Comparison of ENCODE assay signal across 31 cellular contexts in genomic region chr11:113322158-113322557, GRCh38.
"Had no signal": no experiment of that assay in that cellular context is flagged by ENCODE, and none has a peak within 500 bp of the region (broad histone marks: within the 10 kb centered on the region; RNA-seq: fewer than 3 reads in every experiment).

No MANE protein-coding gene starts in this region.

- H3K27me3 Mint-ChIP-seq: dendritic cell treated with granulocyte-macrophage colony-stimulating factor and Interleukin-4, amounts not matched to agents 40 ng/mL and 50 ng/mL, for 4 days; naive B cell; natural killer cell treated with Interleukin-12 subunit alpha and Interleukin-12 subunit beta and Interleukin-15 and Interleukin-18, amount 100 ng/mL, for 72 hours; stimulated activated memory B cell treated with anti-CD40 and anti-IgM and Interleukin-4, amounts not matched to agents 10 μg/mL and 1 μg/mL and 100 μg/mL, for 72 hours; type B pancreatic cell had no signal

- H3K36me3 ChIP-seq: colonic mucosa, ovary had no signal

- H3K4me3 ChIP-seq: colonic mucosa, esophagus muscularis mucosa, gastroesophageal sphincter, heart left ventricle, hepatocyte, lung, mucosa of descending colon, ovary, psoas muscle, skin epidermis, spleen, testis, tibial artery had no signal

- FAIRE-seq: kidney had no signal

- H3K79me2 ChIP-seq: hepatocyte had no signal

- H3K4me3 Mint-ChIP-seq: dendritic cell treated with granulocyte-macrophage colony-stimulating factor and Interleukin-4, amounts not matched to agents 40 ng/mL and 50 ng/mL, for 4 days; endodermal cell; mesothelial cell of epicardium; naive B cell; natural killer cell treated with Interleukin-12 subunit alpha and Interleukin-12 subunit beta and Interleukin-15 and Interleukin-18, amount 100 ng/mL, for 72 hours; neural crest cell; stimulated activated memory B cell treated with anti-CD40 and anti-IgM and Interleukin-4, amounts not matched to agents 10 μg/mL and 1 μg/mL and 100 μg/mL, for 72 hours; type B pancreatic cell had no signal

- H3K4me1 ChIP-seq: colonic mucosa, foreskin keratinocyte, gastroesophageal sphincter, heart left ventricle, psoas muscle, spleen, testis, tibial artery had no signal

- DNase-seq: colonic mucosa; effector CD8-positive, alpha-beta T cell; endodermal cell; foreskin keratinocyte; heart left ventricle; kidney; mesenchymal stem cell; mucosa of descending colon; naive B cell; ovary; posterior cingulate gyrus; psoas muscle; right cardiac atrium; spleen; stimulated activated CD4-positive, alpha-beta T cell treated with anti-CD3 and anti-CD28 coated beads, Interleukin-4, amount 100 ng/mL, for 4 hours; stimulated activated naive CD8-positive, alpha-beta T cell treated with anti-CD3 and anti-CD28 coated beads, Interleukin-15, Interleukin-2, amounts not matched to agents 100 U/mL and 50 U/mL, for 24 hours; substantia nigra; testis; tibial artery had no signal

- ATAC-seq: foreskin keratinocyte; gastroesophageal sphincter; heart left ventricle; left lobe of liver; mucosa of descending colon; natural killer cell treated with Interleukin-12 subunit alpha and Interleukin-12 subunit beta and Interleukin-15 and Interleukin-18, amount 100 ng/mL, for 72 hours; psoas muscle; right cardiac atrium; stimulated activated memory B cell treated with anti-CD40 and anti-IgM and Interleukin-4, amounts not matched to agents 10 μg/mL and 1 μg/mL and 100 μg/mL, for 72 hours; stimulated activated naive CD8-positive, alpha-beta T cell treated with anti-CD3 and anti-CD28 coated beads, Interleukin-15, Interleukin-2, amounts not matched to agents 100 U/mL and 50 U/mL, for 24 hours had no signal

- H2AFZ ChIP-seq: hepatocyte had no signal

- H3K27ac ChIP-seq: colonic mucosa, esophagus muscularis mucosa, foreskin keratinocyte, gastroesophageal sphincter, heart left ventricle, hepatocyte, ovary, psoas muscle, skin epidermis, spleen, testis, tibial artery had no signal

- H3K4me2 ChIP-seq: hepatocyte had no signal

- H3K9me3 ChIP-seq: colonic mucosa, esophagus muscularis mucosa, mucosa of descending colon, ovary, psoas muscle, testis, tibial artery had no signal

- H3K27me3 ChIP-seq: colonic mucosa, esophagus muscularis mucosa, foreskin keratinocyte, gastroesophageal sphincter, heart left ventricle, hepatocyte, ovary, spleen, testis, tibial artery had no signal

- H3K4me1 Mint-ChIP-seq: neural crest cell; stimulated activated memory B cell treated with anti-CD40 and anti-IgM and Interleukin-4, amounts not matched to agents 10 μg/mL and 1 μg/mL and 100 μg/mL, for 72 hours had no signal

- H3K27ac Mint-ChIP-seq: dendritic cell treated with granulocyte-macrophage colony-stimulating factor and Interleukin-4, amounts not matched to agents 40 ng/mL and 50 ng/mL, for 4 days; endodermal cell; mesothelial cell of epicardium; natural killer cell treated with Interleukin-12 subunit alpha and Interleukin-12 subunit beta and Interleukin-15 and Interleukin-18, amount 100 ng/mL, for 72 hours; stimulated activated memory B cell treated with anti-CD40 and anti-IgM and Interleukin-4, amounts not matched to agents 10 μg/mL and 1 μg/mL and 100 μg/mL, for 72 hours; type B pancreatic cell had no signal
